ENCODE assay signal across 5 cellular contexts in genomic region chr12:57765698-57766463, GRCh38. TPM values are rescaled to one million over a fixed set of nuclear protein-coding genes. Genes with fewer than 3 reads are reported as not detected.
DNase-seq lines count a peak whose midpoint lies in the region; ATAC-seq, FAIRE-seq and TF ChIP-seq lines count a peak whose summit lies in the region.

No MANE protein-coding gene starts in this region.

- no peak overlapping the region for H4K5ac ChIP-seq in H1 (ENCODE audit: insufficient read length, low read depth, low read length)

- peaks cover 13 to 22% (median 19%) of the 10 kb centered on the region in 4 experiments for H3K4me1 ChIP-seq in H1 (replicated peaks in 1 of 4; ENCODE audit: control insufficient read depth in 3 of 4, insufficient read depth in 4 of 4, low read length in 3 of 4)

- TF ChIP-seq POLR2A in H1 (IDR thresholded peaks at IDR 0.05; ENCODE audit: control extremely low read depth in 1 of 2, low read depth in 2 of 2, low read length in 2 of 2), result no peak

- TF ChIP-seq EP300 in H1 (IDR thresholded peaks at IDR 0.05; ENCODE audit: borderline replicate concordance in 1 of 2, low read depth in 2 of 2, low read length in 2 of 2), result no peak

- no peak overlapping the region for H3K56ac ChIP-seq in H1 (replicated peaks; ENCODE audit: insufficient read length, low read depth, low read length)

- H3K36me3 ChIP-seq in H1 (ENCODE audit: control insufficient read depth in 2 of 4, insufficient read depth in 4 of 4, low read length in 3 of 4), result peaks cover 11 to 17% (median 14%) of the 10 kb centered on the region in 4 experiments; a peak in 7 of 8 replicates

- H3K4me3 ChIP-seq in H1 (ENCODE audit: extremely low read depth in 1 of 4, insufficient read depth in 2 of 4, low read depth in 3 of 4, low read length in 4 of 4), result peak overlapping the region; percentile 39 to 66 (median 64)
- peak overlapping the region; percentile 27 to 53 (median 31) for H3K4me3 ChIP-seq in skin epidermis

- DNase-seq in NCI-H69 (lab: John Stamatoyannopoulos, UW) (peak; percentile 28), H1 (ENCODE audit: low read depth in 1 of 2, low spot score in 2 of 2) (no peak), glomerular visceral epithelial cell (ENCODE audit: extremely low spot score) (no peak)

- CTCF ChIA-PET in H1 (lab: Charles Lee; ENCODE audit: partially characterized antibody), result interaction anchor here (0.6 to 3.9 kb wide), 9 partner anchors 9 to 129 kb away, joined by 3 to 40 read pairs (median 4); partner anchors contain the start of gene TSFM

- POLR2A ChIA-PET in H1 (lab: Charles Lee; ENCODE audit: partially characterized antibody), result interaction anchor here (0.7 to 5.3 kb wide), 17 partner anchors 10 to 79 kb away, joined by 3 to 35 read pairs (median 5); partner anchors contain the start of genes CDK4, MARCHF9, TSFM and TSPAN31

- H2BK15ac ChIP-seq in H1 (ENCODE audit: low read length), result peak overlapping the region; percentile 29; the same call in 1 of the 2 replicates

- H3K27ac ChIP-seq in H1 (ENCODE audit: low read depth, low read length) (no peak overlapping the region), skin epidermis (peak overlapping the region in 2 of 21 experiments; percentile 29 to 69)

- no peak overlapping the region for H2BK5ac ChIP-seq in H1 (ENCODE audit: low read depth, low read length)

- H4K20me1 ChIP-seq in H1 (replicated peaks in 1 of 2; ENCODE audit: control insufficient read depth in 1 of 2, insufficient read depth in 2 of 2, low read length in 2 of 2), result peaks cover 0 to 4% of the 10 kb centered on the region in 2 experiments

- 0 out of 4 replicates have a peak, but pooled peaks cover 0 to 2% of the 10 kb centered on the region in 2 experiments for H3K79me2 ChIP-seq in H1 (ENCODE audit: control insufficient read depth in 1 of 2, insufficient read depth in 2 of 2, low read length in 2 of 2)

- FAIRE-seq in H1 (lab: Jason Lieb, UNC), result no peak

- H4K8ac ChIP-seq in H1 (ENCODE audit: extremely low read depth, insufficient read depth, low read length), result peak overlapping the region; percentile 39; the same call in 1 of the 2 replicates

- H3K79me1 ChIP-seq in H1 (ENCODE audit: low read depth, low read length), result no peaks in the 10 kb centered on the region

- H3K9me3 ChIP-seq in H1 (ENCODE audit: insufficient read depth in 2 of 2, low read depth in 1 of 2, low read length in 1 of 2), result no peaks in the 10 kb centered on the region

- H2AFZ ChIP-seq in H1 (ENCODE audit: low read length), result no peak overlapping the region; the same call in 1 of the 2 replicates

- H2BK120ac ChIP-seq in H1 (replicated peaks; ENCODE audit: low read depth, low read length), result no peak overlapping the region

- H3K18ac ChIP-seq in H1 (ENCODE audit: extremely low read depth, low read length), result no peak overlapping the region

- peak overlapping the region; percentile 87 to 96 for H3K4me2 ChIP-seq in H1 (ENCODE audit: insufficient read depth in 1 of 2, low read depth in 2 of 2, low read length in 2 of 2)

- no peak overlapping the region for H3K4ac ChIP-seq in H1 (replicated peaks; ENCODE audit: insufficient read length, low read depth, low read length)

- no peak overlapping the region for H4K91ac ChIP-seq in H1 (replicated peaks; ENCODE audit: insufficient read length, low read length)

- no peak for ATAC-seq in GM19351 (IDR thresholded peaks at IDR 0.05; ENCODE audit: unreplicated experiment)

- no peak overlapping the region for H3K14ac ChIP-seq in H1 (ENCODE audit: insufficient read length)

- H3K23me2 ChIP-seq in H1 (ENCODE audit: low read depth, low read length), result peaks cover 23% of the 10 kb centered on the region

- 8% methylated on average over 40 of the region's 40 CpGs; no CpG with 5 or more reads in 1 of the 2 experiments for WGBS in H1 (ENCODE audit: extremely low coverage in 1 of 2, insufficient coverage in 1 of 2, insufficient read length in 1 of 2, insufficient replicate concordance in 2 of 2, low coverage in 1 of 2, low lambda C conversion rate in 2 of 2, missing lambda C conversion rate in 1 of 2), 2 experiments

- peaks cover 22 to 39% (median 37%) of the 10 kb centered on the region in 4 experiments for H3K27me3 ChIP-seq in H1 (replicated peaks in 1 of 4; ENCODE audit: control insufficient read depth in 3 of 4, extremely low read depth in 1 of 4, insufficient read depth in 3 of 4, low read length in 3 of 4)

- TF ChIP-seq CTCF in H1 (IDR thresholded peaks at IDR 0.05; ENCODE audit: control extremely low read depth in 1 of 3, insufficient read depth in 1 of 3, low read depth in 1 of 3, low read length in 3 of 3), result no peak

- H3K9ac ChIP-seq in H1 (replicated peaks in 1 of 4; ENCODE audit: extremely low read depth in 1 of 4, low read depth in 3 of 4, low read length in 3 of 4), result no peak overlapping the region

- H2BK12ac ChIP-seq in H1 (ENCODE audit: low read depth, low read length), result no peak overlapping the region

- no peak for TF ChIP-seq RAD21 in H1 (IDR thresholded peaks at IDR 0.05 in 1 of 2, conservative IDR thresholded peaks at IDR 0.05 in 1 of 2; ENCODE audit: low read depth in 2 of 2, low read length in 2 of 2)

- no peak overlapping the region for H3K23ac ChIP-seq in H1 (ENCODE audit: insufficient read length)

- H2BK20ac ChIP-seq in H1 (ENCODE audit: low read length), result no peak overlapping the region

- no peak overlapping the region for H2AK5ac ChIP-seq in H1 (ENCODE audit: low read depth, low read length)

TF ChIP-seq in H1, 55 proteins besides CTCF, POLR2A, EP300 and RAD21:
- no peak for TF ChIP-seq KDM5A (IDR thresholded peaks at IDR 0.05; ENCODE audit: low read length)
- peak; percentile 79 for TF ChIP-seq SUZ12 (IDR thresholded peaks at IDR 0.05; ENCODE audit: low read length)
- TF ChIP-seq JUND (IDR thresholded peaks at IDR 0.05; ENCODE audit: low read length), result no peak
- TF ChIP-seq EZH2 (IDR thresholded peaks at IDR 0.05; ENCODE audit: low read depth, low read length, severe bottlenecking), result peak; percentile 52
- no peak for TF ChIP-seq TBP (IDR thresholded peaks at IDR 0.05; ENCODE audit: low read depth, low read length)

RNA-seq across cellular contexts. Expression of gene CYP27B1, which starts 1.0 kb away (rescaled TPM):
- total RNA-seq in H1 (2021; fragmentation: NEBNext Ultra II Directional; extraction: Animal tissue kit (Norgen Biotek cat#: 25700)), result 2.3 and 3.3 TPM in 2 replicates
- polyA plus RNA-seq in H1 (2011; rRNA removed), result 2.6 and 2.9 TPM in 2 replicates
- 2.5 TPM for polyA plus RNA-seq in H1 (2011; cell fraction: cytosol; rRNA removed)
- polyA plus RNA-seq in H1 (2011; cell fraction: nucleus; rRNA removed), result 6.3 TPM
- 1.9 to 2.5 TPM (median 2.3 TPM) in 4 replicates for polyA plus RNA-seq in H1 (2012, experiment 1 of 2)
- 1.9 TPM for polyA plus RNA-seq in H1 (2012, experiment 2 of 2)
- 1.4 TPM for polyA plus RNA-seq in H1 (2013, experiment 1 of 2)
- polyA plus RNA-seq in H1 (2013, experiment 2 of 2), result 1.2 TPM
- polyA minus RNA-seq in H1 (2011; rRNA and poly(A)+ RNA removed), result 2.0 and 2.1 TPM in 2 replicates
- 4.8 TPM for polyA minus RNA-seq in H1 (2011; cell fraction: cytosol; rRNA and poly(A)+ RNA removed)
- 4.4 TPM for polyA minus RNA-seq in H1 (2011; cell fraction: nucleus; rRNA and poly(A)+ RNA removed)

RNA-seq across cellular contexts. Expression of gene METTL1, which starts 6.0 kb away (rescaled TPM):
- total RNA-seq in H1 (2021; fragmentation: NEBNext Ultra II Directional; extraction: Animal tissue kit (Norgen Biotek cat#: 25700)), result 41.9 and 46.0 TPM in 2 replicates
- polyA plus RNA-seq in H1 (2011; rRNA removed), result 37.9 and 40.5 TPM in 2 replicates
- 40.3 TPM for polyA plus RNA-seq in H1 (2011; cell fraction: cytosol; rRNA removed)
- 64.0 TPM for polyA plus RNA-seq in H1 (2011; cell fraction: nucleus; rRNA removed)
- polyA plus RNA-seq in H1 (2012, experiment 1 of 2), result 43.4 to 54.7 TPM (median 44.5 TPM) in 4 replicates
- 25.7 TPM for polyA plus RNA-seq in H1 (2012, experiment 2 of 2)
- polyA plus RNA-seq in H1 (2013, experiment 1 of 2), result 21.5 TPM
- polyA plus RNA-seq in H1 (2013, experiment 2 of 2), result 20.7 TPM
- 43.2 and 49.7 TPM in 2 replicates for polyA minus RNA-seq in H1 (2011; rRNA and poly(A)+ RNA removed)
- polyA minus RNA-seq in H1 (2011; cell fraction: cytosol; rRNA and poly(A)+ RNA removed), result 20.9 TPM
- 42.7 TPM for polyA minus RNA-seq in H1 (2011; cell fraction: nucleus; rRNA and poly(A)+ RNA removed)

RNA-seq across cellular contexts. Expression of gene EEF1AKMT3, which starts 6.5 kb away (rescaled TPM):
- 3.1 and 3.8 TPM in 2 replicates for total RNA-seq in H1 (2021; fragmentation: NEBNext Ultra II Directional; extraction: Animal tissue kit (Norgen Biotek cat#: 25700))
- 3.6 and 4.4 TPM in 2 replicates for polyA plus RNA-seq in H1 (2011; rRNA removed)
- 4.2 TPM for polyA plus RNA-seq in H1 (2011; cell fraction: cytosol; rRNA removed)
- 3.5 TPM for polyA plus RNA-seq in H1 (2011; cell fraction: nucleus; rRNA removed)
- 3.3 to 5.1 TPM (median 4.8 TPM) in 4 replicates for polyA plus RNA-seq in H1 (2012, experiment 1 of 2)
- 1.9 TPM for polyA plus RNA-seq in H1 (2012, experiment 2 of 2)
- 2.0 TPM for polyA plus RNA-seq in H1 (2013, experiment 1 of 2)
- 1.8 TPM for polyA plus RNA-seq in H1 (2013, experiment 2 of 2)
- 4.0 and 6.4 TPM in 2 replicates for polyA minus RNA-seq in H1 (2011; rRNA and poly(A)+ RNA removed)
- polyA minus RNA-seq in H1 (2011; cell fraction: cytosol; rRNA and poly(A)+ RNA removed), result 3.2 TPM
- 5.9 TPM for polyA minus RNA-seq in H1 (2011; cell fraction: nucleus; rRNA and poly(A)+ RNA removed)

RNA-seq across cellular contexts. Expression of gene MARCHF9, which starts 11.0 kb away (rescaled TPM):
- total RNA-seq in H1 (2021; fragmentation: NEBNext Ultra II Directional; extraction: Animal tissue kit (Norgen Biotek cat#: 25700)), result 6.1 and 6.4 TPM in 2 replicates
- 6.6 and 7.8 TPM in 2 replicates for polyA plus RNA-seq in H1 (2011; rRNA removed)
- 7.0 TPM for polyA plus RNA-seq in H1 (2011; cell fraction: cytosol; rRNA removed)
- 13.3 TPM for polyA plus RNA-seq in H1 (2011; cell fraction: nucleus; rRNA removed)
- polyA plus RNA-seq in H1 (2012, experiment 1 of 2), result 4.7 to 8.7 TPM (median 8.1 TPM) in 4 replicates
- 8.9 TPM for polyA plus RNA-seq in H1 (2012, experiment 2 of 2)
- polyA plus RNA-seq in H1 (2013, experiment 1 of 2), result 4.9 TPM
- polyA plus RNA-seq in H1 (2013, experiment 2 of 2), result 4.5 TPM
- 5.9 and 6.2 TPM in 2 replicates for polyA minus RNA-seq in H1 (2011; rRNA and poly(A)+ RNA removed)
- 3.5 TPM for polyA minus RNA-seq in H1 (2011; cell fraction: cytosol; rRNA and poly(A)+ RNA removed)
- polyA minus RNA-seq in H1 (2011; cell fraction: nucleus; rRNA and poly(A)+ RNA removed), result 4.1 TPM

RNA-seq across cellular contexts. Expression of gene CDK4, which starts 13.8 kb away (rescaled TPM):
- total RNA-seq in H1 (2021; fragmentation: NEBNext Ultra II Directional; extraction: Animal tissue kit (Norgen Biotek cat#: 25700)), result 174 and 180 TPM in 2 replicates
- 311 and 368 TPM in 2 replicates for polyA plus RNA-seq in H1 (2011; rRNA removed)
- 368 TPM for polyA plus RNA-seq in H1 (2011; cell fraction: cytosol; rRNA removed)
- 288 TPM for polyA plus RNA-seq in H1 (2011; cell fraction: nucleus; rRNA removed)
- polyA plus RNA-seq in H1 (2012, experiment 1 of 2), result 210 to 260 TPM (median 226 TPM) in 4 replicates
- 272 TPM for polyA plus RNA-seq in H1 (2012, experiment 2 of 2)
- polyA plus RNA-seq in H1 (2013, experiment 1 of 2), result 111 TPM
- 105 TPM for polyA plus RNA-seq in H1 (2013, experiment 2 of 2)
- 218 and 329 TPM in 2 replicates for polyA minus RNA-seq in H1 (2011; rRNA and poly(A)+ RNA removed)
- 110 TPM for polyA minus RNA-seq in H1 (2011; cell fraction: cytosol; rRNA and poly(A)+ RNA removed)
- polyA minus RNA-seq in H1 (2011; cell fraction: nucleus; rRNA and poly(A)+ RNA removed), result 99.0 TPM
